ENCODE assay signal across 8 cellular contexts in the genomic region with DNA sequence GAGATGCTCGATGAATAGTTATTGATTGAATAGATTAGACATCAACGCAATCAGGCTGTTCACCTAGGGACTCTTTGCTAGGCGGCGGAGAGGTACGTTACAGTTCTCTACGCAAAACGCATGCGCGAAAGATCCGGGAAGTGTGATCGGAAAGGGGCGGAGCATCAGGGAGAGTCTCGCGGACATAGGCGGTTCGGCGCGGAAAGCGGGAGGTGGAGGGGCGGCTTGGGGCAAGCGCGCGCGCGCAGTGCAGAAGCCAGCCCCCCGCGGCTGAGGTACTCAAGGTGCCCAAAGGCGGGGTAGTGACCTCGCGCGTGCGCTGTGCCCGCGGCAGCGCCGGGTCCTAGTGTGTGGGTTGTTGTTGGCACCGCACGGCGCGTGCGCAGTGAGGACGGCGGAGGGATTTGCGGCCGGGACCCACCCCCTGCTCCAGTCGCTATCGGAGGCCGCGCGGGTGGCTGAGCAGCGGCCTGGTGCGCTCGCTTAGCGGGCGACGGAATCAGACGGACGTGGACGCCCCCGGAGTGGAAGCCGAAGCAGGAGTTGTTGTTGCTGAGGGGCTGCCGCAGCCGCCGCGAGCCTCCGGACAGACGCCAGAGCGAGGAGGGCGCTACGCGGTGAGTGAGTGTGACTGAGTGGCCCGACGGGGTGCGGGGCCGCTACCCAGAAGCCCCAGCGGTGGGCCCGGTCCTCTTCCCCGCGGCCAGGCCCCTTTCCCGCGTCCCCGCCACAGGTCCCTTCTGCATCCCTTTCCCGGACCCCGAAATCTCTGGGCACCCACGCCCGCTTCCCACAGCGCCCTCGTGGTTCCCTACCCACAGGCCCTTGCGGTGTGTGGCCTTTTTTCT. TPM values are rescaled to one million over a fixed set of nuclear protein-coding genes. Genes with fewer than 3 reads are reported as not detected.
DNase-seq lines count a peak whose midpoint lies in the region; ATAC-seq and TF ChIP-seq lines count a peak whose summit lies in the region.

A gene with protein sequence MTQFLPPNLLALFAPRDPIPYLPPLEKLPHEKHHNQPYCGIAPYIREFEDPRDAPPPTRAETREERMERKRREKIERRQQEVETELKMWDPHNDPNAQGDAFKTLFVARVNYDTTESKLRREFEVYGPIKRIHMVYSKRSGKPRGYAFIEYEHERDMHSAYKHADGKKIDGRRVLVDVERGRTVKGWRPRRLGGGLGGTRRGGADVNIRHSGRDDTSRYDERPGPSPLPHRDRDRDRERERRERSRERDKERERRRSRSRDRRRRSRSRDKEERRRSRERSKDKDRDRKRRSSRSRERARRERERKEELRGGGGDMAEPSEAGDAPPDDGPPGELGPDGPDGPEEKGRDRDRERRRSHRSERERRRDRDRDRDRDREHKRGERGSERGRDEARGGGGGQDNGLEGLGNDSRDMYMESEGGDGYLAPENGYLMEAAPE (plus strand): TSS at position 432 of the 848 bp plus-strand sequence. CDS start 964 bp downstream, outside the sequence.

- H3K4me1 Mint-ChIP-seq in T-helper 2 cell treated with Interferon-gamma antibody and Interleukin-4, amounts not matched to agents 5 μg/mL and 100 μg/mL, for 36 hours (ENCODE audit: low read depth): peaks cover 23% of the 10 kb centered on the region

- H3K27me3 ChIP-seq in ascending aorta (no peaks in the 10 kb centered on the region), right cardiac atrium (ENCODE audit: control insufficient read depth, insufficient read depth) (no peaks in the 10 kb centered on the region), vagina (no peaks in the 10 kb centered on the region)

- peak in 1 of 2 donors; percentile 77 for TF ChIP-seq POLR2A in vagina (IDR thresholded peaks at IDR 0.05)

- intact Hi-C loops in ascending aorta (cut with DNase I): loop anchor here (1.0 kb wide), 1 partner anchor 92 kb away; a partner anchor contains a TSS
- intact Hi-C loops in right cardiac atrium (cut with DNase I): no loop called here
- intact Hi-C loops in vagina (cut with DNase I): no loop called here

- peak within 1 kb of the TSS; percentile 78 to 84 for H3K4me3 ChIP-seq in ascending aorta
- H3K4me3 ChIP-seq in right cardiac atrium (ENCODE audit: low read length): peak within 1 kb of the TSS; percentile 75
- H3K4me3 ChIP-seq in vagina: peak within 1 kb of the TSS; percentile 69 to 72

- H3K27ac ChIP-seq in ascending aorta (peak within 1 kb of the TSS; percentile 81 to 83), right cardiac atrium (ENCODE audit: low read length) (peak within 1 kb of the TSS; percentile 90), vagina (peak within 1 kb of the TSS; percentile 80)

- peak; percentile 100 for DNase-seq in NCI-H1930 (lab: John Stamatoyannopoulos, UW)
- DNase-seq in T-helper 2 cell treated with Interferon-gamma antibody and Interleukin-4, amounts not matched to agents 5 μg/mL and 100 μg/mL, for 36 hours (ENCODE audit: low spot score): peak; percentile 100
- peak; percentile 97 to 100 for DNase-seq in ascending aorta (ENCODE audit: low spot score in 2 of 2)
- peak; percentile 100 for DNase-seq in right cardiac atrium
- peak; percentile 98 for DNase-seq in putamen (ENCODE audit: low spot score)
- DNase-seq in vagina (ENCODE audit: extremely low spot score in 2 of 2): peak in 1 of 2 donors; percentile 98

- H3K4me3 Mint-ChIP-seq in T-helper 2 cell treated with Interferon-gamma antibody and Interleukin-4, amounts not matched to agents 5 μg/mL and 100 μg/mL, for 36 hours: peak within 1 kb of the TSS; percentile 97

- H3K9me3 Mint-ChIP-seq in T-helper 2 cell treated with Interferon-gamma antibody and Interleukin-4, amounts not matched to agents 5 μg/mL and 100 μg/mL, for 36 hours: no peaks in the 10 kb centered on the region

- H3K4me1 ChIP-seq in ascending aorta (peaks cover 9 to 16% of the 10 kb centered on the region in 2 donors), right cardiac atrium (ENCODE audit: control insufficient read depth, insufficient read depth, low read length) (peaks cover 6% of the 10 kb centered on the region), vagina (peaks cover 29% of the 10 kb centered on the region)

- peak within 1 kb of the TSS; percentile 88 for H3K27ac Mint-ChIP-seq in T-helper 2 cell treated with Interferon-gamma antibody and Interleukin-4, amounts not matched to agents 5 μg/mL and 100 μg/mL, for 36 hours

- H3K36me3 ChIP-seq in ascending aorta (peaks cover 9 to 23% of the 10 kb centered on the region in 2 donors), vagina (peaks cover 0 to 18% of the 10 kb centered on the region in 2 donors)

- WGBS in right cardiac atrium: under 1% methylated on average over 89 of the region's 89 CpGs

- ATAC-seq in GM18498 (IDR thresholded peaks at IDR 0.05; ENCODE audit: unreplicated experiment): peak; percentile 91
- ATAC-seq in HG02970 (IDR thresholded peaks at IDR 0.05; ENCODE audit: low FRiP score, unreplicated experiment): peak; percentile 90
- ATAC-seq in right cardiac atrium: peak; percentile 99

- H3K36me3 Mint-ChIP-seq in T-helper 2 cell treated with Interferon-gamma antibody and Interleukin-4, amounts not matched to agents 5 μg/mL and 100 μg/mL, for 36 hours (ENCODE audit: low read depth): peaks cover 25% of the 10 kb centered on the region

- H3K9me3 ChIP-seq in ascending aorta (no peaks in the 10 kb centered on the region), right cardiac atrium (ENCODE audit: control insufficient read depth, low read length) (no peaks in the 10 kb centered on the region), vagina (no peaks in the 10 kb centered on the region)

- TF ChIP-seq CTCF in ascending aorta (IDR thresholded peaks at IDR 0.05) (no peak), vagina (IDR thresholded peaks at IDR 0.05) (no peak)

- peaks cover 2% of the 10 kb centered on the region for H3K27me3 Mint-ChIP-seq in T-helper 2 cell treated with Interferon-gamma antibody and Interleukin-4, amounts not matched to agents 5 μg/mL and 100 μg/mL, for 36 hours (ENCODE audit: low read depth)

RNA-seq across cellular contexts. Expression of the gene that starts here (rescaled TPM):
- total RNA-seq in ascending aorta (185 TPM), right cardiac atrium (100 to 1,000 TPM; 117 to 146 (median 132) TPM), vagina (380 TPM)
- 144 TPM for polyA plus RNA-seq in right cardiac atrium
